ENCODE assay signal across 12 cellular contexts in genomic region chr12:14937689-14938088, GRCh38. TPM values are rescaled to one million over a fixed set of nuclear protein-coding genes. Genes with fewer than 3 reads are reported as not detected.
DNase-seq lines count a peak whose midpoint lies in the region; ATAC-seq and TF ChIP-seq lines count a peak whose summit lies in the region.
"Had no signal": no experiment of that assay in that cellular context is flagged by ENCODE, and none has a peak within 500 bp of the region (broad histone marks: within the 10 kb centered on the region; RNA-seq: fewer than 3 reads in every experiment).

No MANE protein-coding gene starts in this region.

- H3K27me3 ChIP-seq in esophagus squamous epithelium, result no peaks in the 10 kb centered on the region

- H3K4me3 ChIP-seq in epithelial cell of proximal tubule (ENCODE audit: low read depth, low read length) (no peak overlapping the region), esophagus squamous epithelium (no peak overlapping the region)

- DNase-seq in CD14-positive monocyte (ENCODE audit: low spot score), result no peak
- peak; percentile 30 to 78 for DNase-seq in NCI-H524 (lab: John Stamatoyannopoulos, UW)
- DNase-seq in epithelial cell of proximal tubule (ENCODE audit: low read depth), result no peak
- DNase-seq in esophagus squamous epithelium (lab: John Stamatoyannopoulos, UW), result no peak
- DNase-seq in SKM-1 treated with dmso at 0.1 percent for 144 hours (lab: John Stamatoyannopoulos, UW; ENCODE audit: unreplicated experiment), result no peak
- DNase-seq: activated CD4-positive, CD25-positive, alpha-beta regulatory T cell treated with anti-CD3 and anti-CD28 coated beads, Interleukin-2, amount 50 U/mL, for 72 hours; NCI-H2029 treated with DMSO at 0.1 percent for 48 hours had no signal

- TF ChIP-seq CTCF in CD14-positive monocyte (IDR thresholded peaks at IDR 0.05) (peak; percentile 51), epithelial cell of proximal tubule (conservative IDR thresholded peaks at IDR 0.05; ENCODE audit: low read depth, low read length) (peak; percentile 40), esophagus squamous epithelium (IDR thresholded peaks at IDR 0.05) (peak in 3 of 6 experiments; percentile 11 to 36 (median 11))

- no peaks in the 10 kb centered on the region for H3K9me3 ChIP-seq in esophagus squamous epithelium

- H3K36me3 ChIP-seq in esophagus squamous epithelium, result peaks cover 0 to 14% (median 0%) of the 10 kb centered on the region in 3 donors

- intact Hi-C loops in CD14-positive monocyte (cut with micrococcal nuclease), result loop anchor here in 1 of 2 donors (10.0 kb wide), 1 partner anchor 93 kb away; the partner anchor contains the start of gene ART4
- intact Hi-C loops in esophagus squamous epithelium (cut with DNase I), result no loop called here

- no peak overlapping the region for H3K4me3 Mint-ChIP-seq in CD14-positive monocyte

- no peaks in the 10 kb centered on the region for H3K27me3 Mint-ChIP-seq in CD14-positive monocyte (ENCODE audit: low read depth in 3 of 3)

- no peak for TF ChIP-seq POLR2A in esophagus squamous epithelium (IDR thresholded peaks at IDR 0.05)
- TF ChIP-seq POLR2A in GM18505 (IDR thresholded peaks at IDR 0.05; ENCODE audit: borderline replicate concordance, extremely low read depth, insufficient read depth, insufficient read length), result no peak

- H3K36me3 Mint-ChIP-seq in CD14-positive monocyte, result peaks cover 61 to 69% of the 10 kb centered on the region in 2 donors

- H3K4me1 Mint-ChIP-seq in CD14-positive monocyte, result peaks cover 35% of the 10 kb centered on the region

- H3K4me1 ChIP-seq in esophagus squamous epithelium, result peaks cover 0 to 4% (median 0%) of the 10 kb centered on the region in 3 donors

- H3K27ac ChIP-seq in esophagus squamous epithelium, result no peak overlapping the region

- peak overlapping the region in 4 of 7 donors; percentile 22 to 82 (median 56) for H3K27ac Mint-ChIP-seq in CD14-positive monocyte

- ATAC-seq in GM18511 (IDR thresholded peaks at IDR 0.05; ENCODE audit: unreplicated experiment) (peak; percentile 68), GM18870 (IDR thresholded peaks at IDR 0.05; ENCODE audit: unreplicated experiment) (no peak), GM18505 (IDR thresholded peaks at IDR 0.05; ENCODE audit: unreplicated experiment) (no peak)

- 91% methylated on average over 1 of the region's 1 CpG; no CpG with 5 or more reads in 1 of the 2 donors for WGBS in esophagus squamous epithelium, 2 donors

- no peaks in the 10 kb centered on the region for H3K9me3 Mint-ChIP-seq in CD14-positive monocyte

RNA-seq across cellular contexts. Expression of gene ERP27, which starts 0.6 kb away (rescaled TPM):
- polyA plus RNA-seq in CD14-positive monocyte, result 1 to 10 TPM; 2.5 TPM
- total RNA-seq in epithelial cell of proximal tubule (0.58 and 1.4 TPM in 2 replicates), esophagus squamous epithelium (1 to 10 TPM in 2 of 4 donors, under 1 TPM in 1, not detected in 1; 0.57 to 5.5 (median 1.9) TPM)
- total RNA-seq: G401, lung microvascular endothelial cell had no signal

RNA-seq across cellular contexts. Expression of gene ARHGDIB, which starts 23.7 kb away (rescaled TPM):
- 1,000 to 10,000 TPM; 1,854 to 2,228 TPM for polyA plus RNA-seq in CD14-positive monocyte
- total RNA-seq in epithelial cell of proximal tubule (23.9 and 41.6 TPM in 2 replicates), esophagus squamous epithelium (10 to 100 TPM; 17.2 to 91.1 (median 62.0) TPM)
- total RNA-seq: G401 had no signal

RNA-seq across cellular contexts. Expression of gene PDE6H, which starts 35.2 kb away (rescaled TPM):
- under 1 TPM in 1 of 2 donors, not detected in 1; 0.33 TPM for polyA plus RNA-seq in CD14-positive monocyte
- total RNA-seq in epithelial cell of proximal tubule, result not detected in 2 replicates
- not detected for total RNA-seq in esophagus squamous epithelium
- total RNA-seq: G401, lung microvascular endothelial cell had no signal

RNA-seq across cellular contexts. Expression of gene MGP, which starts 52.0 kb away (rescaled TPM):
- not detected for polyA plus RNA-seq in CD14-positive monocyte
- total RNA-seq in epithelial cell of proximal tubule (0.72 and 9.3 TPM in 2 replicates), esophagus squamous epithelium (100 to 1,000 TPM in 1 of 4 donors, 10 to 100 TPM in 2, 1 to 10 TPM in 1; 5.2 to 108 (median 41.4) TPM)
- total RNA-seq: G401 had no signal

Comparison
In these comparisons a context has a peak if more than half of its experiments do, and no peak if none do; other contexts are left out.
1. DNase-seq: peak in NCI-H524 (2 of 2); none in CD14-positive monocyte (single experiment), epithelial cell of proximal tubule (single experiment), esophagus squamous epithelium (single experiment) and SKM-1 treated with dmso at 0.1 percent for 144 hours (single experiment).